In genomic region chr10:67669978-67670377, GRCh38 we compare ENCODE assay signal across 16 cellular contexts. TPM values are rescaled to one million over a fixed set of nuclear protein-coding genes. Genes with fewer than 3 reads are reported as not detected.
"Had no signal": no experiment of that assay in that cellular context is flagged by ENCODE, and none has a peak within 500 bp of the region (broad histone marks: within the 10 kb centered on the region; RNA-seq: fewer than 3 reads in every experiment).

No MANE protein-coding gene starts in this region.

- H2AFZ ChIP-seq: neural progenitor cell had no signal

- H3K36me3 ChIP-seq: lower lobe of right lung, neural progenitor cell had no signal

- ATAC-seq: activated T-helper 17 cell treated with anti-CD3 and anti-CD28 coated beads, Interleukin-2, amount 50 U/mL, for 72 hours; body of pancreas; lower lobe of right lung; SK-N-SH treated with all-trans-retinoic acid at 6 μM for 48 hours; stimulated activated effector memory CD8-positive, alpha-beta T cell treated with anti-CD3 and anti-CD28 coated beads, Interleukin-12 subunit alpha, Interleukin-12 subunit beta, amount 100 ng/mL, for 72 hours had no signal

- H3K4me2 ChIP-seq: neural progenitor cell had no signal

- H3K9me3 ChIP-seq: body of pancreas, lower lobe of right lung had no signal

- H3K27ac ChIP-seq: body of pancreas, lower lobe of right lung, neural progenitor cell, VCaP had no signal

- H3K4me1 ChIP-seq: body of pancreas, lower lobe of right lung, neural progenitor cell had no signal

- H3K9ac ChIP-seq: neural progenitor cell had no signal

- H3K27me3 ChIP-seq: body of pancreas, neural progenitor cell had no signal

- H3K4me3 ChIP-seq: body of pancreas, lower lobe of right lung, neural progenitor cell had no signal

- DNase-seq: activated CD4-positive, alpha-beta T cell treated with anti-CD3 and anti-CD28 coated beads for 1 hour; activated CD4-positive, alpha-beta T cell treated with anti-CD3 and anti-CD28 coated beads, Interleukin-2, amount 50 U/mL, for 48 hours; activated naive CD4-positive, alpha-beta T cell treated with Interleukin-2 at 50 U/mL for 16 hours; body of pancreas; hippocampal formation; lower lobe of right lung; midbrain; naive B cell; T-helper 1 cell; T1000 had no signal

RNA-seq across cellular contexts. Expression of gene CTNNA3, which starts 26.0 kb away (rescaled TPM):
- total RNA-seq: glomerular endothelial cell, lower lobe of right lung had no signal
